Comparison of ENCODE assay signal across 16 cellular contexts in the genomic region with DNA sequence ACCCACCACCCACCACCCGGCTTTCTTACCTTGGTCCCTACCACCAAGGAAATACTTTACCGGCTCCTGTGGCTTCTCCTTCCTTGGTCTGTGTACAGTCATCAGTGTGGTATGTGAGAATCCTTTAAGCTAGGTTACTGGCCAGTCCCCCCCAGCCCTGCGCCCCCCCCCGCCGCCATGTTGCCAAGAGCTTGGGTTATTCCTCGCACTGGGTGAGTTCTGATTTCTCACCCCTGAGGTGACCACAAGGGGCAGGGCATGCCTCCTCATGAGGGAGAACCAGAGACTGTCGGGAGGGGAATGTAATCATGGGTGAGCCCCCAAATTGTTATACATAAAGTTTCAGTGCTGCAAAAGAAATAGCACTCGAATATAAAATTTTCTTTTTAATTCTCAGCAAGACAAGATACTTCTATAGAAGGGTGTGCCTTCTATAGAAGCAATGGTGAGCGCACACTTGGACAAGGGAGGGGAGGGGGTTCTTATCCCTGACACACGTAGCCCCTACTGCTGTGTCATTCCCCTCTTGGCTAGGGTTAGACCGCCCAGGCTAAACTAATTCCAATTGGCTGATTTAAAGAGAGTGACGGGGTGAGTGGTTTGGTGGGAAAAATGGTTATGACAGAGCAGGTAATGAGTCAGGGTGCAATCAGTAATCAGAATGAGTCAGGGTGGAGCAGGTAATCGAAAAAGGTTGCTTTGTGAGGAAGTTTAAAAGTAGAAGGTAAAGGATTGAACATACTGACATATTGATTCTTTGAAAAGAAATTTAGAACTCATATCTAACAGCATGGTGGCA.
DNase-seq lines count a peak whose midpoint lies in the region; ATAC-seq and TF ChIP-seq lines count a peak whose summit lies in the region.
"Had no signal": no experiment of that assay in that cellular context is flagged by ENCODE, and none has a peak within 500 bp of the region (broad histone marks: within the 10 kb centered on the region; RNA-seq: fewer than 3 reads in every experiment).

No MANE protein-coding gene starts in this region.

- H3K4me3 Mint-ChIP-seq in activated T-cell treated with anti-CD3 and anti-CD28 coated beads, Interleukin-2, amount 50 U/mL, for 24 hours = no peak overlapping the region
- no peak overlapping the region for H3K4me3 Mint-ChIP-seq in natural killer cell

- peaks cover 46% of the 10 kb centered on the region for H3K36me3 Mint-ChIP-seq in activated T-cell treated with anti-CD3 and anti-CD28 coated beads, Interleukin-2, amount 50 U/mL, for 24 hours (ENCODE audit: low read depth)
- H3K36me3 Mint-ChIP-seq in natural killer cell = no peaks in the 10 kb centered on the region

- TF ChIP-seq EP300 in esophagus muscularis mucosa (IDR thresholded peaks at IDR 0.05) = no peak

- H3K9me3 ChIP-seq in esophagus muscularis mucosa = peaks cover 0 to 8% (median 0%) of the 10 kb centered on the region in 4 donors

- WGBS in esophagus muscularis mucosa = over 99% methylated on average over 9 of the region's 13 CpGs

- no peak for TF ChIP-seq POLR2A in esophagus muscularis mucosa (IDR thresholded peaks at IDR 0.05; ENCODE audit: low read depth)
- no peak for TF ChIP-seq POLR2A in GM18505 (IDR thresholded peaks at IDR 0.05; ENCODE audit: borderline replicate concordance, extremely low read depth, insufficient read depth, insufficient read length)

- no peaks in the 10 kb centered on the region for H3K36me3 ChIP-seq in esophagus muscularis mucosa

- no peaks in the 10 kb centered on the region for H3K27me3 Mint-ChIP-seq in activated T-cell treated with anti-CD3 and anti-CD28 coated beads, Interleukin-2, amount 50 U/mL, for 24 hours
- H3K27me3 Mint-ChIP-seq in natural killer cell (ENCODE audit: low read depth in 2 of 2) = no peaks in the 10 kb centered on the region

- peaks cover 11% of the 10 kb centered on the region for H3K9me3 Mint-ChIP-seq in activated T-cell treated with anti-CD3 and anti-CD28 coated beads, Interleukin-2, amount 50 U/mL, for 24 hours
- H3K9me3 Mint-ChIP-seq in natural killer cell = peaks cover 3% of the 10 kb centered on the region in 2 donors

- H3K27me3 ChIP-seq in esophagus muscularis mucosa = no peaks in the 10 kb centered on the region

- H3K4me1 Mint-ChIP-seq in activated T-cell treated with anti-CD3 and anti-CD28 coated beads, Interleukin-2, amount 50 U/mL, for 24 hours (ENCODE audit: low read depth) = peaks cover 65% of the 10 kb centered on the region
- peaks cover 52 to 84% of the 10 kb centered on the region in 2 donors for H3K4me1 Mint-ChIP-seq in natural killer cell

- DNase-seq in activated T-cell treated with anti-CD3 and anti-CD28 coated beads, Interleukin-2, amount 50 U/mL, for 24 hours = no peak
- no peak for DNase-seq in activated T-cell treated with anti-CD3 and anti-CD28 coated beads, Interleukin-2, amount 50 U/mL, for 1 hour
- peak; percentile 31 for DNase-seq in HT1080 (ENCODE audit: low read depth)
- DNase-seq in astrocyte of the hippocampus (ENCODE audit: low read depth, low spot score) = peak; percentile 54
- no peak for DNase-seq in natural killer cell
- DNase-seq in esophagus muscularis mucosa (ENCODE audit: extremely low spot score) = no peak
- DNase-seq: activated CD8-positive, alpha-beta memory T cell treated with anti-CD3 and anti-CD28 coated beads for 24 hours; amniotic stem cell; DMS79 treated with DMSO at 0.1 percent for 48 hours; NCI-H1436; NCI-H510A treated with DMSO at 0.1 percent for 48 hours; RPMI8226; T-helper 2 cell had no signal

- intact Hi-C loops in natural killer cell (cut with micrococcal nuclease) = no loop called here
- intact Hi-C loops in esophagus muscularis mucosa (cut with DNase I) = no loop called here

- peak in 1 of 3 donors; percentile 25 for ATAC-seq in natural killer cell
- ATAC-seq in GM18505 (IDR thresholded peaks at IDR 0.05; ENCODE audit: unreplicated experiment) = no peak
- ATAC-seq in GM21528 (IDR thresholded peaks at IDR 0.05; ENCODE audit: low FRiP score, unreplicated experiment) = no peak

- peaks cover 9 to 19% (median 11%) of the 10 kb centered on the region in 4 donors for H3K4me1 ChIP-seq in esophagus muscularis mucosa

- peak overlapping the region; percentile 83 for H3K27ac Mint-ChIP-seq in activated T-cell treated with anti-CD3 and anti-CD28 coated beads, Interleukin-2, amount 50 U/mL, for 24 hours
- H3K27ac Mint-ChIP-seq in natural killer cell = peak overlapping the region; percentile 1 to 75

- no peak overlapping the region for H3K27ac ChIP-seq in esophagus muscularis mucosa (replicated peaks in 1 of 4)
- H3K27ac ChIP-seq: skin epidermis had no signal

- H3K4me3 ChIP-seq in esophagus muscularis mucosa = no peak overlapping the region
- H3K4me3 ChIP-seq: skin epidermis had no signal

- TF ChIP-seq CTCF in natural killer cell (IDR thresholded peaks at IDR 0.05) = no peak
- no peak for TF ChIP-seq CTCF in esophagus muscularis mucosa (IDR thresholded peaks at IDR 0.05)

Comparison
In these comparisons a context has a peak if more than half of its experiments do, and no peak if none do; other contexts are left out.
1. DNase-seq: peak in HT1080 (single experiment) and astrocyte of the hippocampus (single experiment); none in activated T-cell treated with anti-CD3 and anti-CD28 coated beads, Interleukin-2, amount 50 U/mL, for 24 hours (single experiment), activated T-cell treated with anti-CD3 and anti-CD28 coated beads, Interleukin-2, amount 50 U/mL, for 1 hour (single experiment), natural killer cell (single experiment) and esophagus muscularis mucosa (single experiment).